Comparison of ENCODE assay signal across 10 cellular contexts in the genomic region with DNA sequence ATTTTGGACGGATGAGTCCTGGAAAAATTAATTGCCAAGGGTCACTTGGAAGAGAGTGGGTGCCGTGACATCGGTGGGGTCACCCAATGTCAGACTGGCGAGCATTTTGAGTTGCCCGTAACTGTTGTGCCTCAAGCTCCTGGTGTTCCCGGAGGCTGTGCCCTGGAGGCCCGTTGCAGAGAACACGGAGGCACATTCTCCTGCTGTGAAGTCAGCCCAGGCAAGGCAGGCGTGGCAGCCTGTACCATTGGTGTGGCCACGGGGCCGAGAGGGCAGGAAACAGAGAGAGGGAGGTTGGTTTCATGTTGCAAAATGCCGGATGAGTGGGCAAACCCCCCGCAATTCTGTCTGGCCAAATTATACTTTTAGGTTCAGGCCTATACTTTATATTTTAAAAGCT.
DNase-seq lines count a peak whose midpoint lies in the region; ATAC-seq and TF ChIP-seq lines count a peak whose summit lies in the region.
"Had no signal": no experiment of that assay in that cellular context is flagged by ENCODE, and none has a peak within 500 bp of the region (broad histone marks: within the 10 kb centered on the region; RNA-seq: fewer than 3 reads in every experiment).

No MANE protein-coding gene starts in this region.

- H3K9me2 ChIP-seq in HCT116 (ENCODE audit: insufficient read depth), result no peaks in the 10 kb centered on the region

- POLR2A ChIA-PET in HCT116 (lab: Charles Lee), result no interaction called here

- H3K79me2 ChIP-seq in HCT116 (ENCODE audit: insufficient read depth, low read length) (no peaks in the 10 kb centered on the region), smooth muscle cell (ENCODE audit: low read depth) (no peaks in the 10 kb centered on the region)

- TF ChIP-seq RAD21 in HCT116 (IDR thresholded peaks at IDR 0.05; ENCODE audit: low read depth), result no peak

- H3K27ac Mint-ChIP-seq in natural killer cell, result no peak overlapping the region
- H3K27ac Mint-ChIP-seq: stimulated activated naive CD8-positive, alpha-beta T cell treated with anti-CD3 and anti-CD28 coated beads, Interleukin-15, Interleukin-2, amounts not matched to agents 100 ng/mL and 50 ng/mL, for 24 hours; T-helper 2 cell treated with Interferon-gamma antibody and Interleukin-4, amounts not matched to agents 5 μg/mL and 100 μg/mL, for 36 hours had no signal

- H3K4me1 ChIP-seq in HCT116 (ENCODE audit: control insufficient read depth in 1 of 2, insufficient read depth in 2 of 2, low read length in 2 of 2) (peaks cover 24 to 65% of the 10 kb centered on the region in 2 experiments), adipocyte (ENCODE audit: control insufficient read depth, insufficient read depth, low read length) (peaks cover 7% of the 10 kb centered on the region), heart right ventricle (peaks cover 0 to 15% (median 4%) of the 10 kb centered on the region in 9 donors), smooth muscle cell (ENCODE audit: low read depth) (peaks cover 3% of the 10 kb centered on the region)

- TF ChIP-seq POLR2A in HCT116 (IDR thresholded peaks at IDR 0.05; ENCODE audit: borderline replicate concordance, extremely low read depth, insufficient read depth, insufficient read length), result no peak

- RAD21 ChIA-PET in HCT116 (lab: Charles Lee; ENCODE audit: low non-redundant PET in 1 of 2, low total read pairs in 2 of 2, uncharacterized antibody in 2 of 2, unreplicated experiment in 2 of 2), result no interaction called here

- no peaks in the 10 kb centered on the region for H3F3A ChIP-seq in smooth muscle cell (ENCODE audit: low read depth)

- ATAC-seq in HCT116, result peak; percentile 71
- ATAC-seq in heart right ventricle, result peak in 3 of 8 donors; percentile 39 to 47 (median 39)
- no peak for ATAC-seq in GM18861 (IDR thresholded peaks at IDR 0.05; ENCODE audit: unreplicated experiment)
- no peak for ATAC-seq in natural killer cell
- no peak for ATAC-seq in HG03280 (IDR thresholded peaks at IDR 0.05; ENCODE audit: unreplicated experiment)
- no peak for ATAC-seq in GM21528 (IDR thresholded peaks at IDR 0.05; ENCODE audit: low FRiP score, unreplicated experiment)

- no peaks in the 10 kb centered on the region for H4K20me1 ChIP-seq in HCT116 (ENCODE audit: insufficient read depth)
- H4K20me1 ChIP-seq in smooth muscle cell (ENCODE audit: low read depth), result no peaks in the 10 kb centered on the region

- H3K27me3 ChIP-seq in HCT116 (ENCODE audit: insufficient read depth, low read length) (no peaks in the 10 kb centered on the region), adipocyte (replicated peaks; ENCODE audit: control insufficient read depth, insufficient read depth, low read length) (no peaks in the 10 kb centered on the region), heart right ventricle (peaks cover 0 to 5% (median 0%) of the 10 kb centered on the region in 7 donors), smooth muscle cell (ENCODE audit: low read depth) (no peaks in the 10 kb centered on the region)

- H3K9me3 ChIP-seq in HCT116 (ENCODE audit: control insufficient read depth in 1 of 2, insufficient read depth in 1 of 2, low read depth in 1 of 2, low read length in 2 of 2), result no peaks in the 10 kb centered on the region
- H3K9me3 ChIP-seq in adipocyte (ENCODE audit: control insufficient read depth, low read length), result no peaks in the 10 kb centered on the region
- H3K9me3 ChIP-seq in heart right ventricle, result no peaks in the 10 kb centered on the region
- no peaks in the 10 kb centered on the region for H3K9me3 ChIP-seq in smooth muscle cell (replicated peaks; ENCODE audit: low read depth)

- H2AFZ ChIP-seq in HCT116 (ENCODE audit: low read depth, low read length, poor library complexity, severe bottlenecking) (no peak overlapping the region), smooth muscle cell (ENCODE audit: low read depth) (peak overlapping the region; percentile 66)

- H3K36me3 ChIP-seq in HCT116 (ENCODE audit: control insufficient read depth in 1 of 2, insufficient read depth in 2 of 2, low read length in 2 of 2) (no peaks in the 10 kb centered on the region), adipocyte (ENCODE audit: control insufficient read depth, insufficient read depth, low read length, severe bottlenecking) (no peaks in the 10 kb centered on the region), heart right ventricle (no peaks in the 10 kb centered on the region), smooth muscle cell (ENCODE audit: low read depth) (no peaks in the 10 kb centered on the region)

- H3K9me3 Mint-ChIP-seq in natural killer cell, result no peaks in the 10 kb centered on the region
- H3K9me3 Mint-ChIP-seq: stimulated activated naive CD8-positive, alpha-beta T cell treated with anti-CD3 and anti-CD28 coated beads, Interleukin-15, Interleukin-2, amounts not matched to agents 100 ng/mL and 50 ng/mL, for 24 hours; T-helper 2 cell treated with Interferon-gamma antibody and Interleukin-4, amounts not matched to agents 5 μg/mL and 100 μg/mL, for 36 hours had no signal

- 54 to 55% methylated on average over 13 of the region's 13 CpGs for WGBS in heart right ventricle, 2 donors
- WGBS in smooth muscle cell (ENCODE audit: low lambda C conversion rate), result 49% methylated on average over 13 of the region's 13 CpGs

- no peaks in the 10 kb centered on the region for H3K4me1 Mint-ChIP-seq in natural killer cell

- DNase-seq in HCT116 (ENCODE audit: low read depth, low spot score) (peak; percentile 35), adipocyte (ENCODE audit: low read depth) (peak; percentile 95), heart right ventricle (no peak), smooth muscle cell (lab: John Stamatoyannopoulos, UW; ENCODE audit: unreplicated experiment) (no peak), natural killer cell (no peak)

- BruUV-seq in HCT116 (replicated peaks; lab: Mats Ljungman, UMichigan), result no TSS peak

- CTCF ChIA-PET in HCT116 (lab: Charles Lee), result no interaction called here

- H3K9ac ChIP-seq in HCT116 (ENCODE audit: low read length), result no peak overlapping the region
- H3K9ac ChIP-seq in adipocyte (ENCODE audit: low read length), result peak overlapping the region; percentile 32
- H3K9ac ChIP-seq in smooth muscle cell (ENCODE audit: low read depth), result peak overlapping the region; percentile 41

- H3K27ac ChIP-seq in HCT116 (ENCODE audit: low read depth, low read length), result no peak overlapping the region
- peak overlapping the region in 7 of 10 donors; percentile 19 to 55 (median 35) for H3K27ac ChIP-seq in heart right ventricle
- peak overlapping the region; percentile 63 for H3K27ac ChIP-seq in smooth muscle cell (ENCODE audit: low read depth)

- peak overlapping the region; percentile 52 for H3K4me2 ChIP-seq in HCT116 (ENCODE audit: low read length)
- peak overlapping the region; percentile 53 for H3K4me2 ChIP-seq in smooth muscle cell

- intact Hi-C loops in HCT116 (cut with micrococcal nuclease), result no loop called here
- intact Hi-C loops in heart right ventricle (cut with DNase I), result no loop called here
- intact Hi-C loops in natural killer cell (cut with micrococcal nuclease), result no loop called here

- H3K36me3 Mint-ChIP-seq in natural killer cell, result no peaks in the 10 kb centered on the region

- peaks cover 0 to 4% of the 10 kb centered on the region in 2 donors for H3K27me3 Mint-ChIP-seq in natural killer cell (ENCODE audit: low read depth in 2 of 2)
- H3K27me3 Mint-ChIP-seq: stimulated activated naive CD8-positive, alpha-beta T cell treated with anti-CD3 and anti-CD28 coated beads, Interleukin-15, Interleukin-2, amounts not matched to agents 100 ng/mL and 50 ng/mL, for 24 hours had no signal

- TF ChIP-seq CTCF in HCT116 (IDR thresholded peaks at IDR 0.05 in 2 of 3, conservative IDR thresholded peaks at IDR 0.05 in 1 of 3; ENCODE audit: borderline replicate concordance in 1 of 3, insufficient read depth in 1 of 3, low read depth in 2 of 3, low read length in 2 of 3) (no peak), heart right ventricle (IDR thresholded peaks at IDR 0.05) (no peak), smooth muscle cell (IDR thresholded peaks at IDR 0.05; ENCODE audit: borderline replicate concordance, insufficient read depth, poor library complexity, severe bottlenecking) (no peak), natural killer cell (IDR thresholded peaks at IDR 0.05) (no peak)

- H3K4me3 ChIP-seq in HCT116 (replicated peaks in 1 of 2; ENCODE audit: low read depth in 1 of 2, low read length in 2 of 2), result 0 out of 4 replicates have a peak overlapping the region, but pooled peaks of 1 of the 2 experiments have one; percentile 3
- H3K4me3 ChIP-seq in adipocyte (ENCODE audit: low read length), result no peak overlapping the region
- H3K4me3 ChIP-seq in heart right ventricle, result no peak overlapping the region
- no peak overlapping the region for H3K4me3 ChIP-seq in smooth muscle cell

- no peak overlapping the region for H3K4me3 Mint-ChIP-seq in natural killer cell
- H3K4me3 Mint-ChIP-seq: stimulated activated naive CD8-positive, alpha-beta T cell treated with anti-CD3 and anti-CD28 coated beads, Interleukin-15, Interleukin-2, amounts not matched to agents 100 ng/mL and 50 ng/mL, for 24 hours; T-helper 2 cell treated with Interferon-gamma antibody and Interleukin-4, amounts not matched to agents 5 μg/mL and 100 μg/mL, for 36 hours had no signal

TF ChIP-seq in HCT116, 20 proteins besides CTCF, POLR2A, EP300 and RAD21 (continues in another document):
- TF ChIP-seq JUND (IDR thresholded peaks at IDR 0.05) (peak; percentile 59), ZFX (IDR thresholded peaks at IDR 0.05) (no peak)
- TF ChIP-seq, protein P1, sequence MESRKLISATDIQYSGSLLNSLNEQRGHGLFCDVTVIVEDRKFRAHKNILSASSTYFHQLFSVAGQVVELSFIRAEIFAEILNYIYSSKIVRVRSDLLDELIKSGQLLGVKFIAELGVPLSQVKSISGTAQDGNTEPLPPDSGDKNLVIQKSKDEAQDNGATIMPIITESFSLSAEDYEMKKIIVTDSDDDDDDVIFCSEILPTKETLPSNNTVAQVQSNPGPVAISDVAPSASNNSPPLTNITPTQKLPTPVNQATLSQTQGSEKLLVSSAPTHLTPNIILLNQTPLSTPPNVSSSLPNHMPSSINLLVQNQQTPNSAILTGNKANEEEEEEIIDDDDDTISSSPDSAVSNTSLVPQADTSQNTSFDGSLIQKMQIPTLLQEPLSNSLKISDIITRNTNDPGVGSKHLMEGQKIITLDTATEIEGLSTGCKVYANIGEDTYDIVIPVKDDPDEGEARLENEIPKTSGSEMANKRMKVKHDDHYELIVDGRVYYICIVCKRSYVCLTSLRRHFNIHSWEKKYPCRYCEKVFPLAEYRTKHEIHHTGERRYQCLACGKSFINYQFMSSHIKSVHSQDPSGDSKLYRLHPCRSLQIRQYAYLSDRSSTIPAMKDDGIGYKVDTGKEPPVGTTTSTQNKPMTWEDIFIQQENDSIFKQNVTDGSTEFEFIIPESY (IDR thresholded peaks at IDR 0.05; ENCODE audit: extremely low read depth, insufficient replicate concordance, low read length), result peak; percentile 31
- TF ChIP-seq, protein P2, sequence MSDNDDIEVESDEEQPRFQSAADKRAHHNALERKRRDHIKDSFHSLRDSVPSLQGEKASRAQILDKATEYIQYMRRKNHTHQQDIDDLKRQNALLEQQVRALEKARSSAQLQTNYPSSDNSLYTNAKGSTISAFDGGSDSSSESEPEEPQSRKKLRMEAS (IDR thresholded peaks at IDR 0.05), result peak; percentile 88
- TF ChIP-seq, protein P3, sequence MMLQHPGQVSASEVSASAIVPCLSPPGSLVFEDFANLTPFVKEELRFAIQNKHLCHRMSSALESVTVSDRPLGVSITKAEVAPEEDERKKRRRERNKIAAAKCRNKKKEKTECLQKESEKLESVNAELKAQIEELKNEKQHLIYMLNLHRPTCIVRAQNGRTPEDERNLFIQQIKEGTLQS (IDR thresholded peaks at IDR 0.05), result no peak

Comparison
In these comparisons a context has a peak if more than half of its experiments do, and no peak if none do; other contexts are left out.
1. DNase-seq: peak in HCT116 (single experiment) and adipocyte (single experiment); none in heart right ventricle (0 of 2), smooth muscle cell (single experiment) and natural killer cell (single experiment).